Comparison of ENCODE assay signal across 18 cellular contexts in genomic region chr2:69462780-69463179, GRCh38. TPM values are rescaled to one million over a fixed set of nuclear protein-coding genes. Genes with fewer than 3 reads are reported as not detected.
DNase-seq lines count a peak whose midpoint lies in the region; ATAC-seq and TF ChIP-seq lines count a peak whose summit lies in the region.
"Had no signal": no experiment of that assay in that cellular context is flagged by ENCODE, and none has a peak within 500 bp of the region (broad histone marks: within the 10 kb centered on the region; RNA-seq: fewer than 3 reads in every experiment).

No MANE protein-coding gene starts in this region.

- H3K27me3 ChIP-seq in mammary epithelial cell (ENCODE audit: insufficient read depth, low read length) = no peaks in the 10 kb centered on the region
- no peaks in the 10 kb centered on the region for H3K27me3 ChIP-seq in spleen (replicated peaks in 1 of 7)

- ATAC-seq in activated T-helper 17 cell treated with anti-CD3 and anti-CD28 coated beads, Interleukin-2, amount 50 U/mL, for 72 hours (replicated peaks) = no peak
- ATAC-seq: CD8-positive, alpha-beta T cell; GM23338 had no signal

- H3K27ac Mint-ChIP-seq in MCF 10A (ENCODE audit: low read depth, unreplicated experiment) = no peak overlapping the region
- peak overlapping the region; percentile 12 for H3K27ac Mint-ChIP-seq in activated T-helper 17 cell treated with anti-CD3 and anti-CD28 coated beads, Interleukin-2, amount 50 U/mL, for 72 hours
- H3K27ac Mint-ChIP-seq in activated naive CD8-positive, alpha-beta T cell treated with anti-CD3 and anti-CD28 coated beads for 36 hours = no peak overlapping the region
- no peak overlapping the region for H3K27ac Mint-ChIP-seq in HFFc6
- H3K27ac Mint-ChIP-seq: CD14-positive monocyte; CD8-positive, alpha-beta T cell; GM23338 had no signal

- H3K9me3 Mint-ChIP-seq in MCF 10A (ENCODE audit: unreplicated experiment) (no peaks in the 10 kb centered on the region), HFFc6 (no peaks in the 10 kb centered on the region)
- H3K9me3 Mint-ChIP-seq in activated T-helper 17 cell treated with anti-CD3 and anti-CD28 coated beads, Interleukin-2, amount 50 U/mL, for 72 hours = no peaks in the 10 kb centered on the region
- H3K9me3 Mint-ChIP-seq in activated naive CD8-positive, alpha-beta T cell treated with anti-CD3 and anti-CD28 coated beads for 36 hours = no peaks in the 10 kb centered on the region
- H3K9me3 Mint-ChIP-seq: CD14-positive monocyte; CD8-positive, alpha-beta T cell; GM23338 had no signal

- no peak for TF ChIP-seq POLR2A in spleen (IDR thresholded peaks at IDR 0.05)

- no peaks in the 10 kb centered on the region for H4K20me1 ChIP-seq in mammary epithelial cell (ENCODE audit: insufficient read depth, low read length)

- intact Hi-C loops in mammary epithelial cell (cut with micrococcal nuclease) = no loop called here
- intact Hi-C loops in MCF 10A (cut with micrococcal nuclease) = no loop called here
- intact Hi-C loops in spleen (cut with DNase I; ENCODE audit: low total_unique reads) = no loop called here

- H3K9ac ChIP-seq in mammary epithelial cell (ENCODE audit: insufficient read depth, low read length) = no peak overlapping the region
- H3K9ac ChIP-seq: KMS-11 had no signal

- CTCF ChIA-PET in mammary epithelial cell (lab: Charles Lee; ENCODE audit: low non-redundant PET) (no interaction called here), MCF 10A (lab: Yijun Ruan, JAX) (interaction anchor here (0.7 to 1.2 kb wide), 4 partner anchors 10 to 262 kb away, joined by 3 to 5 read pairs (median 3); partner anchors contain the start of gene NFU1)

- BruUV-seq in mammary epithelial cell (replicated peaks; lab: Mats Ljungman, UMichigan) = TSS peak; percentile 0
- no TSS peak for BruUV-seq in MCF 10A (replicated peaks; lab: Mats Ljungman, UMichigan)

- DNase-seq in DMS 273 (lab: John Stamatoyannopoulos, UW; ENCODE audit: unreplicated experiment) (peak; percentile 13), DMS 273 treated with DMSO at 0.1 percent for 48 hours (lab: John Stamatoyannopoulos, UW) (no peak), mammary epithelial cell (no peak), MCF 10A (ENCODE audit: unreplicated experiment) (no peak), spleen (no peak), HFFc6 (no peak)
- no peak for DNase-seq in activated naive CD8-positive, alpha-beta T cell treated with anti-CD3 and anti-CD28 coated beads for 36 hours
- DNase-seq: CD8-positive, alpha-beta T cell; COR-L47; DMS79; H7; IMR-90 had no signal

- H3K36me3 Mint-ChIP-seq in MCF 10A (ENCODE audit: insufficient read depth, unreplicated experiment) (peaks cover 16% of the 10 kb centered on the region), HFFc6 (ENCODE audit: low read depth) (peaks cover 42% of the 10 kb centered on the region)
- peaks cover 71% of the 10 kb centered on the region for H3K36me3 Mint-ChIP-seq in activated T-helper 17 cell treated with anti-CD3 and anti-CD28 coated beads, Interleukin-2, amount 50 U/mL, for 72 hours (ENCODE audit: low read depth)
- H3K36me3 Mint-ChIP-seq in activated naive CD8-positive, alpha-beta T cell treated with anti-CD3 and anti-CD28 coated beads for 36 hours = peaks cover 43% of the 10 kb centered on the region

- H3K27me3 Mint-ChIP-seq in MCF 10A (ENCODE audit: insufficient read depth, unreplicated experiment) = no peaks in the 10 kb centered on the region
- no peaks in the 10 kb centered on the region for H3K27me3 Mint-ChIP-seq in activated T-helper 17 cell treated with anti-CD3 and anti-CD28 coated beads, Interleukin-2, amount 50 U/mL, for 72 hours
- no peaks in the 10 kb centered on the region for H3K27me3 Mint-ChIP-seq in activated naive CD8-positive, alpha-beta T cell treated with anti-CD3 and anti-CD28 coated beads for 36 hours
- H3K27me3 Mint-ChIP-seq in HFFc6 (ENCODE audit: insufficient read depth) = peaks cover 2% of the 10 kb centered on the region; the same call in 1 of the 2 replicates

- 96% methylated on average over 3 of the region's 3 CpGs for WGBS in mammary epithelial cell (ENCODE audit: low coverage, missing lambda C conversion rate)
- 96 to 99% (median 98%) methylated on average over 3 of the region's 3 CpGs for WGBS in spleen, 5 donors

- H2AFZ ChIP-seq in mammary epithelial cell (ENCODE audit: low read depth, low read length) = no peak overlapping the region
- H2AFZ ChIP-seq: GM23338 had no signal

- H3K36me3 ChIP-seq in mammary epithelial cell (ENCODE audit: insufficient read depth, low read length) = peaks cover 3% of the 10 kb centered on the region
- peaks cover 2 to 53% (median 13%) of the 10 kb centered on the region in 6 donors for H3K36me3 ChIP-seq in spleen

- H3K9me3 ChIP-seq in mammary epithelial cell (replicated peaks; ENCODE audit: insufficient read depth, low read length) (no peaks in the 10 kb centered on the region), spleen (no peaks in the 10 kb centered on the region)

- dilution Hi-C loops in mammary epithelial cell (cut with HindIII; ENCODE audit: low sequenced_read_pairs) = no loop called here

- H3K4me2 ChIP-seq in mammary epithelial cell (ENCODE audit: insufficient read depth, low read depth, low read length) = no peak overlapping the region
- H3K4me2 ChIP-seq: GM23338, KMS-11 had no signal

- H3K27ac ChIP-seq in mammary epithelial cell (ENCODE audit: insufficient read depth, low read depth, low read length) = no peak overlapping the region
- no peak overlapping the region for H3K27ac ChIP-seq in spleen
- H3K27ac ChIP-seq: 22Rv1, HL-60, KMS-11 had no signal

- POLR2A ChIA-PET in MCF 10A (lab: Yijun Ruan, JAX) = interaction anchor here (0.7 to 1.5 kb wide), 3 partner anchors 9 to 25 kb away, joined by 3 to 8 read pairs (median 3); partner anchors contain the start of gene NFU1

- no peak overlapping the region for H3K4me3 Mint-ChIP-seq in MCF 10A (ENCODE audit: unreplicated experiment)
- H3K4me3 Mint-ChIP-seq in activated T-helper 17 cell treated with anti-CD3 and anti-CD28 coated beads, Interleukin-2, amount 50 U/mL, for 72 hours = no peak overlapping the region
- no peak overlapping the region for H3K4me3 Mint-ChIP-seq in activated naive CD8-positive, alpha-beta T cell treated with anti-CD3 and anti-CD28 coated beads for 36 hours
- H3K4me3 Mint-ChIP-seq in HFFc6 = no peak overlapping the region
- H3K4me3 Mint-ChIP-seq: CD14-positive monocyte; CD8-positive, alpha-beta T cell; GM23338 had no signal

- no peak overlapping the region for H3K4me3 ChIP-seq in mammary epithelial cell (replicated peaks in 1 of 3; ENCODE audit: insufficient read depth in 1 of 3, low read depth in 2 of 3, low read length in 3 of 3)
- H3K4me3 ChIP-seq in spleen = no peak overlapping the region
- H3K4me3 ChIP-seq: GM23338 had no signal

- peaks cover 8% of the 10 kb centered on the region for H3K4me1 Mint-ChIP-seq in MCF 10A (ENCODE audit: insufficient read depth, unreplicated experiment)
- H3K4me1 Mint-ChIP-seq in activated T-helper 17 cell treated with anti-CD3 and anti-CD28 coated beads, Interleukin-2, amount 50 U/mL, for 72 hours = no peaks in the 10 kb centered on the region
- H3K4me1 Mint-ChIP-seq in activated naive CD8-positive, alpha-beta T cell treated with anti-CD3 and anti-CD28 coated beads for 36 hours = peaks cover 7% of the 10 kb centered on the region
- H3K4me1 Mint-ChIP-seq in HFFc6 (ENCODE audit: low read depth) = no peaks in the 10 kb centered on the region
- H3K4me1 Mint-ChIP-seq: CD14-positive monocyte had no signal

- H3K79me2 ChIP-seq in mammary epithelial cell (ENCODE audit: insufficient read depth, low read length) = no peaks in the 10 kb centered on the region

- TF ChIP-seq CTCF in mammary epithelial cell (conservative IDR thresholded peaks at IDR 0.05 in 1 of 2, IDR thresholded peaks at IDR 0.05 in 1 of 2; ENCODE audit: extremely low read depth in 1 of 2, insufficient read depth in 1 of 2, low read depth in 1 of 2, low read length in 2 of 2) (no peak), MCF 10A (IDR thresholded peaks at IDR 0.05; ENCODE audit: unreplicated experiment) (no peak), spleen (IDR thresholded peaks at IDR 0.05 in 8 of 11, conservative IDR thresholded peaks at IDR 0.05 in 3 of 11) (no peak), HFFc6 (IDR thresholded peaks at IDR 0.05) (no peak)

- no peaks in the 10 kb centered on the region for H3K4me1 ChIP-seq in mammary epithelial cell (ENCODE audit: insufficient read depth, low read length)
- no peaks in the 10 kb centered on the region for H3K4me1 ChIP-seq in spleen

- in situ Hi-C loops in mammary epithelial cell (cut with MboI; ENCODE audit: low sequenced_read_pairs in 2 of 2) = no loop called here

RNA-seq across cellular contexts. Expression of gene NFU1, which starts 25.5 kb away (rescaled TPM):
- total RNA-seq in mammary epithelial cell (10 to 100 TPM; 23.0 to 39.3 TPM), MCF 10A (2022) (29.5 and 32.3 TPM in 2 replicates), spleen (10 to 100 TPM; 24.8 to 36.2 (median 27.8) TPM)
- polyA plus RNA-seq in mammary epithelial cell (21.8 TPM), spleen (10 to 100 TPM; 45.5 to 53.0 (median 48.4) TPM)
- 46.2 TPM for polyA minus RNA-seq in mammary epithelial cell
- 10 to 100 TPM; 15.4 to 32.3 TPM for total RNA-seq in activated T-helper 17 cell treated with anti-CD3 and anti-CD28 coated beads, Interleukin-2, amount 50 U/mL, for 72 hours
- 10 to 100 TPM; 47.4 to 50.9 TPM for total RNA-seq in activated naive CD8-positive, alpha-beta T cell treated with anti-CD3 and anti-CD28 coated beads for 36 hours
- total RNA-seq in HFFc6 (2021; fragmentation: NEBNext Ultra II Directional; extraction: Animal tissue kit (Norgen Biotek cat#: 25700)) = 10 to 100 TPM; 60.8 to 76.4 (median 71.6) TPM
